Comparison of ENCODE assay signal across 15 cellular contexts in the genomic region with DNA sequence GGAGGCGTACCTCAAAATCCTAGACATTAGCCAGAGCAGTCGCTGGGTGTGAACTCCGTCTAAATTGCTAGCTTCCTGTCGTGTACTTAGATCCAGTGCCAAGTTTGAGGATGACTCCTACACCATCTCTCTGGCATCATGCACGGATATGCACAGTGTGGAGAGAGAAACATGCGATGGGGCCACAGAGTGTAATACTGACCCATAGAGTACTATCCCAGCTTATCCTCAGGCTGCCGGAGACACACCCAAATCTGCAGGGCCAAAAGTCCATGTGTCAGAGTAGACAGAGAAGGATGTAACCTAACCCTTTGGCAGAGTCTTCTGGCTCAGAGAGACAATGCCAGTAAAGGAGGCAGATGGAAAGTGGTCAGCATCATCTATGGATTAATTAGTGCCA.
DNase-seq lines count a peak whose midpoint lies in the region; ATAC-seq and TF ChIP-seq lines count a peak whose summit lies in the region.
"Had no signal": no experiment of that assay in that cellular context is flagged by ENCODE, and none has a peak within 500 bp of the region (broad histone marks: within the 10 kb centered on the region; RNA-seq: fewer than 3 reads in every experiment).

No MANE protein-coding gene starts in this region.

- TF ChIP-seq CTCF in Caco-2 (IDR thresholded peaks at IDR 0.05; ENCODE audit: insufficient read depth in 1 of 2, low read depth in 1 of 2, low read length in 1 of 2, severe bottlenecking in 1 of 2, unreplicated experiment in 1 of 2), result no peak

- H3K36me3 ChIP-seq in Caco-2 (ENCODE audit: control insufficient read depth, insufficient read depth, low read length), result no peaks in the 10 kb centered on the region
- no peaks in the 10 kb centered on the region for H3K36me3 ChIP-seq in naive thymus-derived CD4-positive, alpha-beta T cell (ENCODE audit: control insufficient read depth in 2 of 3, insufficient read depth in 3 of 3, low read length in 3 of 3)

- H3K27me3 ChIP-seq in Caco-2 (replicated peaks; ENCODE audit: control insufficient read depth, insufficient read depth, low read length), result no peaks in the 10 kb centered on the region
- no peaks in the 10 kb centered on the region for H3K27me3 ChIP-seq in naive thymus-derived CD4-positive, alpha-beta T cell (ENCODE audit: control insufficient read depth in 2 of 2, insufficient read depth in 2 of 2, low read length in 2 of 2)
- H3K27me3 ChIP-seq: body of pancreas had no signal

- peaks cover 23% of the 10 kb centered on the region for H3K9me3 Mint-ChIP-seq in Caco-2 (ENCODE audit: unreplicated experiment)
- peaks cover 8% of the 10 kb centered on the region for H3K9me3 Mint-ChIP-seq in dendritic cell treated with granulocyte-macrophage colony-stimulating factor and Interleukin-4, amounts not matched to agents 40 ng/mL and 50 ng/mL, for 4 days
- peaks cover 0 to 9% (median 5%) of the 10 kb centered on the region in 11 donors for H3K9me3 Mint-ChIP-seq in naive thymus-derived CD4-positive, alpha-beta T cell
- H3K9me3 Mint-ChIP-seq: HFFc6 had no signal

- POLR2A ChIA-PET in Caco-2 (lab: Charles Lee), result no interaction called here
- POLR2A ChIA-PET in naive thymus-derived CD4-positive, alpha-beta T cell (lab: Charles Lee), result interaction anchor here (0.6 to 4.1 kb wide), 11 partner anchors 9 to 125 kb away, joined by 3 to 33 read pairs (median 4); partner anchors contain the start of gene ARL4C

- CTCF ChIA-PET in Caco-2 (lab: Charles Lee), result no interaction called here
- CTCF ChIA-PET in naive thymus-derived CD4-positive, alpha-beta T cell (lab: Charles Lee), result interaction anchor here (1.1 to 1.5 kb wide), 3 partner anchors 8 to 17 kb away, joined by 3 to 4 read pairs (median 3); no protein-coding TSS in a partner anchor

- H3K27ac ChIP-seq in naive thymus-derived CD4-positive, alpha-beta T cell (ENCODE audit: low read depth, low read length), result no peak overlapping the region
- H3K27ac ChIP-seq: body of pancreas had no signal

- no peaks in the 10 kb centered on the region for H3K9me3 ChIP-seq in Caco-2
- no peaks in the 10 kb centered on the region for H3K9me3 ChIP-seq in naive thymus-derived CD4-positive, alpha-beta T cell (ENCODE audit: control insufficient read depth in 2 of 3, low read length in 3 of 3)
- H3K9me3 ChIP-seq: body of pancreas had no signal

- peaks cover 40% of the 10 kb centered on the region for H3K4me1 Mint-ChIP-seq in Caco-2 (ENCODE audit: low read depth, unreplicated experiment)
- H3K4me1 Mint-ChIP-seq in dendritic cell treated with granulocyte-macrophage colony-stimulating factor and Interleukin-4, amounts not matched to agents 40 ng/mL and 50 ng/mL, for 4 days (ENCODE audit: low read depth), result peaks cover 27% of the 10 kb centered on the region
- H3K4me1 Mint-ChIP-seq in naive thymus-derived CD4-positive, alpha-beta T cell, result peaks cover 17 to 60% (median 46%) of the 10 kb centered on the region in 7 donors

- no TSS peak for BruUV-seq in Caco-2 (replicated peaks; lab: Mats Ljungman, UMichigan)

- H3K27ac Mint-ChIP-seq in Caco-2 (ENCODE audit: unreplicated experiment), result peak overlapping the region; percentile 94
- H3K27ac Mint-ChIP-seq in dendritic cell treated with granulocyte-macrophage colony-stimulating factor and Interleukin-4, amounts not matched to agents 40 ng/mL and 50 ng/mL, for 4 days, result peak overlapping the region; percentile 58
- peak overlapping the region in 5 of 9 donors; percentile 10 to 84 (median 51) for H3K27ac Mint-ChIP-seq in naive thymus-derived CD4-positive, alpha-beta T cell
- H3K27ac Mint-ChIP-seq: activated CD4-positive, alpha-beta T cell treated with anti-CD3 and anti-CD28 coated beads, Interleukin-2, amount 10 ng/mL, durations not matched to agents 7 days and 5 days; HFFc6; T-helper 1 cell treated with Interleukin-12 subunit alpha and Interleukin-12 subunit beta and Interleukin-4 antibody, amounts not matched to agents 30 μg/mL and 1 μg/mL, for 36 hours had no signal

- ATAC-seq in naive thymus-derived CD4-positive, alpha-beta T cell, result no peak
- ATAC-seq: body of pancreas had no signal

- DNase-seq in Caco-2, result no peak
- DNase-seq in NCI-H2196 treated with DMSO at 0.1 percent for 48 hours (lab: John Stamatoyannopoulos, UW; ENCODE audit: unreplicated experiment), result peak; percentile 87
- no peak for DNase-seq in naive thymus-derived CD4-positive, alpha-beta T cell
- DNase-seq in DMS 273 (lab: John Stamatoyannopoulos, UW; ENCODE audit: unreplicated experiment), result no peak
- DNase-seq in stimulated activated CD4-positive, alpha-beta T cell treated with anti-CD3 and anti-CD28 coated beads, Interleukin-1b, Interleukin-23, amount 100 ng/mL, for 48 hours, result no peak
- DNase-seq in posterior cingulate gyrus, result no peak
- DNase-seq in activated CD4-positive, alpha-beta T cell treated with anti-CD3 and anti-CD28 coated beads, Interleukin-2, amount 50 U/mL, for 48 hours, result no peak
- DNase-seq: activated CD4-positive, alpha-beta T cell treated with anti-CD3 and anti-CD28 coated beads, Interleukin-2, amount 10 ng/mL, durations not matched to agents 7 days and 5 days; body of pancreas; GDM1; HFFc6; stimulated activated CD4-positive, alpha-beta T cell treated with anti-CD3 and anti-CD28 coated beads, Interleukin-4, amount 100 ng/mL, for 24 hours; stimulated activated naive CD4-positive, alpha-beta T cell treated with Interleukin-2 at 50 U/mL for 16 hours had no signal

- intact Hi-C loops in Caco-2 (cut with micrococcal nuclease; ENCODE audit: unreplicated experiment) (no loop called here), posterior cingulate gyrus (cut with DNase I) (no loop called here)
- intact Hi-C loops in dendritic cell treated with granulocyte-macrophage colony-stimulating factor and Interleukin-4, amounts not matched to agents 40 ng/mL and 50 ng/mL, for 4 days (cut with micrococcal nuclease), result no loop called here
- intact Hi-C loops in naive thymus-derived CD4-positive, alpha-beta T cell (cut with micrococcal nuclease), result no loop called here

- peaks cover 44% of the 10 kb centered on the region for H3K4me1 ChIP-seq in Caco-2
- peaks cover 0 to 10% of the 10 kb centered on the region in 2 donors for H3K4me1 ChIP-seq in naive thymus-derived CD4-positive, alpha-beta T cell (ENCODE audit: control insufficient read depth in 2 of 2, insufficient read depth in 2 of 2, low read length in 2 of 2)
- H3K4me1 ChIP-seq: body of pancreas had no signal

- H3K4me3 Mint-ChIP-seq in Caco-2 (ENCODE audit: unreplicated experiment), result no peak overlapping the region
- no peak overlapping the region for H3K4me3 Mint-ChIP-seq in dendritic cell treated with granulocyte-macrophage colony-stimulating factor and Interleukin-4, amounts not matched to agents 40 ng/mL and 50 ng/mL, for 4 days
- H3K4me3 Mint-ChIP-seq in naive thymus-derived CD4-positive, alpha-beta T cell, result no peak overlapping the region
- H3K4me3 Mint-ChIP-seq: activated CD4-positive, alpha-beta T cell treated with anti-CD3 and anti-CD28 coated beads, Interleukin-2, amount 10 ng/mL, durations not matched to agents 7 days and 5 days; HFFc6; T-helper 1 cell treated with Interleukin-12 subunit alpha and Interleukin-12 subunit beta and Interleukin-4 antibody, amounts not matched to agents 30 μg/mL and 1 μg/mL, for 36 hours had no signal

- no peak overlapping the region for H3K4me3 ChIP-seq in Caco-2 (ENCODE audit: low read depth, low read length)
- H3K4me3 ChIP-seq in naive thymus-derived CD4-positive, alpha-beta T cell (ENCODE audit: low read length), result no peak overlapping the region
- H3K4me3 ChIP-seq: body of pancreas had no signal

- peaks cover 19% of the 10 kb centered on the region for H3K36me3 Mint-ChIP-seq in Caco-2 (ENCODE audit: insufficient read depth, unreplicated experiment)
- H3K36me3 Mint-ChIP-seq in dendritic cell treated with granulocyte-macrophage colony-stimulating factor and Interleukin-4, amounts not matched to agents 40 ng/mL and 50 ng/mL, for 4 days (ENCODE audit: low read depth), result peaks cover 5% of the 10 kb centered on the region
- H3K36me3 Mint-ChIP-seq in naive thymus-derived CD4-positive, alpha-beta T cell, result peaks cover 0 to 20% (median 3%) of the 10 kb centered on the region in 5 donors

- H3K27me3 Mint-ChIP-seq in Caco-2 (ENCODE audit: insufficient read depth, unreplicated experiment), result no peaks in the 10 kb centered on the region
- H3K27me3 Mint-ChIP-seq in dendritic cell treated with granulocyte-macrophage colony-stimulating factor and Interleukin-4, amounts not matched to agents 40 ng/mL and 50 ng/mL, for 4 days, result peaks cover 4% of the 10 kb centered on the region
- H3K27me3 Mint-ChIP-seq in naive thymus-derived CD4-positive, alpha-beta T cell, result no peaks in the 10 kb centered on the region
- H3K27me3 Mint-ChIP-seq: activated CD4-positive, alpha-beta T cell treated with anti-CD3 and anti-CD28 coated beads, Interleukin-2, amount 10 ng/mL, durations not matched to agents 7 days and 5 days had no signal
